ENCODE assay signal across 1 cellular context in the genomic region with DNA sequence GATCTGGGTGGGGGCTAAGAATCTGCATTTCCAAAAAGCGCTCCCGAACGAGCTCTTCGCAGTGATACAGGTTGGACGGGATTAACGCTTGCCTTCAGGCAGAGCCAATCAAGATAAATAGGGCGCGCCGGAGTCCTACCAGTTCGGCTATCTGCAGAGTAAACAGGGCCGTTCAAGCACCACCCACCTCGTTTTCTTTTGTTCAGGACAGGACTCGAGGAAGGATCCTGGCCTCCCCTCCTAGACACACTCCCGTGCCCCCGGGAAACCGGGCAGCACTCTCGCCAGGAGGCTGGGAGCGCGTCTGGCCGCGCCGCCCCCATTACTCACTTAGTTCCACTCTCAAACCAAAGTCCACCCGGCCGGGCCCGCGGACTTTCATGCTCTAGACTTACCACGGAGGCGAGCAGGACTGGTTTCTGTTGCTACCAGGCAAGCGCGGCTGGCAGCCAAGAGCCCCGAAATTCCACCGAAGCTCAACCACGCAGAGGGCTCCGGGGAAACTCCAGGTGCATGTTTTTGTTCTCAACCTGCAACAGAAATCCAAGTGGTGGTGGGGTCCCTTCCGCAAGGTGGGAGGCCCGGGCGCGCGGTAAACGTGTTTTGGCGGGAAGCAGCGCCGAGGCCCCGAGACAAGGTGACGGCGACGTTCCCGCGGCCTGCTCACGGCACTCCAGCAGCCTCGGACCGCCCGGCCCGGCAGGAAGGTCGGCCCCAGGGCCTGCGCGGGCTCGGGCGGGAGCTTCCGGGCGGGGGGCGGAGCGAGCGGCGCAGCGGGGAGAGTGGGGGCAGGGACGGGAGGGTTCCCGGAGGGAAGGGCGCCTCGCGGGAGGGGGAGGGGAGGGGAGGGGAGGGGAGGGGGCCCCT.
TF ChIP-seq lines count a peak whose summit lies in the region.

No MANE protein-coding gene starts in this region.

TF ChIP-seq in HepG2, 621 proteins besides CTCF, POLR2A, EP300 and RAD21 (continued from another document and continues in another):
- TF ChIP-seq, protein P1, sequence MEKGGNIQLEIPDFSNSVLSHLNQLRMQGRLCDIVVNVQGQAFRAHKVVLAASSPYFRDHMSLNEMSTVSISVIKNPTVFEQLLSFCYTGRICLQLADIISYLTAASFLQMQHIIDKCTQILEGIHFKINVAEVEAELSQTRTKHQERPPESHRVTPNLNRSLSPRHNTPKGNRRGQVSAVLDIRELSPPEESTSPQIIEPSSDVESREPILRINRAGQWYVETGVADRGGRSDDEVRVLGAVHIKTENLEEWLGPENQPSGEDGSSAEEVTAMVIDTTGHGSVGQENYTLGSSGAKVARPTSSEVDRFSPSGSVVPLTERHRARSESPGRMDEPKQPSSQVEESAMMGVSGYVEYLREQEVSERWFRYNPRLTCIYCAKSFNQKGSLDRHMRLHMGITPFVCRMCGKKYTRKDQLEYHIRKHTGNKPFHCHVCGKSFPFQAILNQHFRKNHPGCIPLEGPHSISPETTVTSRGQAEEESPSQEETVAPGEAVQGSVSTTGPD (CRISPR knock-in tag; IDR thresholded peaks at IDR 0.05): no peak
- 0 out of 2 replicates have a peak, but pooled peaks have one; percentile 25 for TF ChIP-seq ZNF776 (CRISPR knock-in tag; IDR thresholded peaks at IDR 0.05)
- TF ChIP-seq ZNF441 (CRISPR knock-in tag; IDR thresholded peaks at IDR 0.05; ENCODE audit: borderline replicate concordance): no peak
- TF ChIP-seq, protein P2, sequence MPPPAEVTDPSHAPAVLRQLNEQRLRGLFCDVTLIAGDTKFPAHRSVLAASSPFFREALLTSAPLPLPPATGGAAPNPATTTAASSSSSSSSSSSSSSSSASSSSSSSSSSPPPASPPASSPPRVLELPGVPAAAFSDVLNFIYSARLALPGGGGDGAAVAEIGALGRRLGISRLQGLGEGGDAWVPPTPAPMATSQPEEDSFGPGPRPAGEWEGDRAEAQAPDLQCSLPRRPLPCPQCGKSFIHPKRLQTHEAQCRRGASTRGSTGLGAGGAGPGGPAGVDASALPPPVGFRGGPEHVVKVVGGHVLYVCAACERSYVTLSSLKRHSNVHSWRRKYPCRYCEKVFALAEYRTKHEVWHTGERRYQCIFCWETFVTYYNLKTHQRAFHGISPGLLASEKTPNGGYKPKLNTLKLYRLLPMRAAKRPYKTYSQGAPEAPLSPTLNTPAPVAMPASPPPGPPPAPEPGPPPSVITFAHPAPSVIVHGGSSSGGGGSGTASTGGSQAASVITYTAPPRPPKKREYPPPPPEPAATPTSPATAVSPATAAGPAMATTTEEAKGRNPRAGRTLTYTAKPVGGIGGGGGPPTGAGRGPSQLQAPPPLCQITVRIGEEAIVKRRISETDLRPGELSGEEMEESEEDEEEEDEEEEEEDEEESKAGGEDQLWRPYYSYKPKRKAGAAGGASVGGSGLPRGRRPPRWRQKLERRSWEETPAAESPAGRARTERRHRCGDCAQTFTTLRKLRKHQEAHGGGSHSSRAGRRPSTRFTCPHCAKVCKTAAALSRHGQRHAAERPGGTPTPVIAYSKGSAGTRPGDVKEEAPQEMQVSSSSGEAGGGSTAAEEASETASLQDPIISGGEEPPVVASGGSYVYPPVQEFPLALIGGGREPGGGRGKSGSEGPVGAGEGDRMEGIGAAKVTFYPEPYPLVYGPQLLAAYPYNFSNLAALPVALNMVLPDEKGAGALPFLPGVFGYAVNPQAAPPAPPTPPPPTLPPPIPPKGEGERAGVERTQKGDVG (CRISPR knock-in tag; IDR thresholded peaks at IDR 0.05; ENCODE audit: borderline replicate concordance): no peak
- TF ChIP-seq, protein P3, sequence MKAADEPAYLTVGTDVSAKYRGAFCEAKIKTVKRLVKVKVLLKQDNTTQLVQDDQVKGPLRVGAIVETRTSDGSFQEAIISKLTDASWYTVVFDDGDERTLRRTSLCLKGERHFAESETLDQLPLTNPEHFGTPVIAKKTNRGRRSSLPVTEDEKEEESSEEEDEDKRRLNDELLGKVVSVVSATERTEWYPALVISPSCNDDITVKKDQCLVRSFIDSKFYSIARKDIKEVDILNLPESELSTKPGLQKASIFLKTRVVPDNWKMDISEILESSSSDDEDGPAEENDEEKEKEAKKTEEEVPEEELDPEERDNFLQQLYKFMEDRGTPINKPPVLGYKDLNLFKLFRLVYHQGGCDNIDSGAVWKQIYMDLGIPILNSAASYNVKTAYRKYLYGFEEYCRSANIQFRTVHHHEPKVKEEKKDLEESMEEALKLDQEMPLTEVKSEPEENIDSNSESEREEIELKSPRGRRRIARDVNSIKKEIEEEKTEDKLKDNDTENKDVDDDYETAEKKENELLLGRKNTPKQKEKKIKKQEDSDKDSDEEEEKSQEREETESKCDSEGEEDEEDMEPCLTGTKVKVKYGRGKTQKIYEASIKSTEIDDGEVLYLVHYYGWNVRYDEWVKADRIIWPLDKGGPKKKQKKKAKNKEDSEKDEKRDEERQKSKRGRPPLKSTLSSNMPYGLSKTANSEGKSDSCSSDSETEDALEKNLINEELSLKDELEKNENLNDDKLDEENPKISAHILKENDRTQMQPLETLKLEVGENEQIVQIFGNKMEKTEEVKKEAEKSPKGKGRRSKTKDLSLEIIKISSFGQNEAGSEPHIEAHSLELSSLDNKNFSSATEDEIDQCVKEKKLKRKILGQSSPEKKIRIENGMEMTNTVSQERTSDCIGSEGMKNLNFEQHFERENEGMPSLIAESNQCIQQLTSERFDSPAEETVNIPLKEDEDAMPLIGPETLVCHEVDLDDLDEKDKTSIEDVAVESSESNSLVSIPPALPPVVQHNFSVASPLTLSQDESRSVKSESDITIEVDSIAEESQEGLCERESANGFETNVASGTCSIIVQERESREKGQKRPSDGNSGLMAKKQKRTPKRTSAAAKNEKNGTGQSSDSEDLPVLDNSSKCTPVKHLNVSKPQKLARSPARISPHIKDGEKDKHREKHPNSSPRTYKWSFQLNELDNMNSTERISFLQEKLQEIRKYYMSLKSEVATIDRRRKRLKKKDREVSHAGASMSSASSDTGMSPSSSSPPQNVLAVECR (CRISPR knock-in tag; IDR thresholded peaks at IDR 0.05; ENCODE audit: borderline replicate concordance): peak; percentile 68
- peak; percentile 34; the same call in 1 of the 2 replicates for TF ChIP-seq HNF4G (IDR thresholded peaks at IDR 0.05; ENCODE audit: borderline replicate concordance, low read depth, low read length)
- TF ChIP-seq HNF4G (CRISPR knock-in tag; IDR thresholded peaks at IDR 0.05; ENCODE audit: borderline replicate concordance, low read depth): no peak; the same call in 1 of the 2 replicates
- TF ChIP-seq HOXA9 (CRISPR knock-in tag; IDR thresholded peaks at IDR 0.05; ENCODE audit: borderline replicate concordance): peak; percentile 66; the same call in 1 of the 2 replicates
- TF ChIP-seq DPF2 (CRISPR knock-in tag; IDR thresholded peaks at IDR 0.05; ENCODE audit: borderline replicate concordance, low read depth): no peak
- TF ChIP-seq JARID2 (CRISPR knock-in tag; IDR thresholded peaks at IDR 0.05; ENCODE audit: insufficient replicate concordance): no peak
- TF ChIP-seq ZNF350 (CRISPR knock-in tag; IDR thresholded peaks at IDR 0.05; ENCODE audit: borderline replicate concordance, low read depth): peak; percentile 17; the same call in 1 of the 2 replicates
- TF ChIP-seq ZNF749 (CRISPR knock-in tag; IDR thresholded peaks at IDR 0.05; ENCODE audit: borderline replicate concordance): no peak
- peak; percentile 72; the same call in 1 of the 2 replicates for TF ChIP-seq ETV5 (CRISPR knock-in tag; IDR thresholded peaks at IDR 0.05; ENCODE audit: borderline replicate concordance)
- peak; percentile 64 for TF ChIP-seq CHD2 (IDR thresholded peaks at IDR 0.05; ENCODE audit: low read depth, low read length)
- peak; percentile 81 for TF ChIP-seq MED13 (CRISPR knock-in tag; IDR thresholded peaks at IDR 0.05)
- peak; percentile 59; the same call in 1 of the 2 replicates for TF ChIP-seq RARG (CRISPR knock-in tag; IDR thresholded peaks at IDR 0.05; ENCODE audit: low read depth)
- TF ChIP-seq FOSL1 (CRISPR knock-in tag; IDR thresholded peaks at IDR 0.05; ENCODE audit: borderline replicate concordance): no peak
- TF ChIP-seq, protein P4, sequence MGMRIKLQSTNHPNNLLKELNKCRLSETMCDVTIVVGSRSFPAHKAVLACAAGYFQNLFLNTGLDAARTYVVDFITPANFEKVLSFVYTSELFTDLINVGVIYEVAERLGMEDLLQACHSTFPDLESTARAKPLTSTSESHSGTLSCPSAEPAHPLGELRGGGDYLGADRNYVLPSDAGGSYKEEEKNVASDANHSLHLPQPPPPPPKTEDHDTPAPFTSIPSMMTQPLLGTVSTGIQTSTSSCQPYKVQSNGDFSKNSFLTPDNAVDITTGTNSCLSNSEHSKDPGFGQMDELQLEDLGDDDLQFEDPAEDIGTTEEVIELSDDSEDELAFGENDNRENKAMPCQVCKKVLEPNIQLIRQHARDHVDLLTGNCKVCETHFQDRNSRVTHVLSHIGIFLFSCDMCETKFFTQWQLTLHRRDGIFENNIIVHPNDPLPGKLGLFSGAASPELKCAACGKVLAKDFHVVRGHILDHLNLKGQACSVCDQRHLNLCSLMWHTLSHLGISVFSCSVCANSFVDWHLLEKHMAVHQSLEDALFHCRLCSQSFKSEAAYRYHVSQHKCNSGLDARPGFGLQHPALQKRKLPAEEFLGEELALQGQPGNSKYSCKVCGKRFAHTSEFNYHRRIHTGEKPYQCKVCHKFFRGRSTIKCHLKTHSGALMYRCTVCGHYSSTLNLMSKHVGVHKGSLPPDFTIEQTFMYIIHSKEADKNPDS (CRISPR knock-in tag; IDR thresholded peaks at IDR 0.05): peak; percentile 7; the same call in 1 of the 2 replicates
- TF ChIP-seq ATAD3A (CRISPR knock-in tag; IDR thresholded peaks at IDR 0.05): no peak
- TF ChIP-seq ERF (CRISPR knock-in tag; IDR thresholded peaks at IDR 0.05): no peak
- TF ChIP-seq ZNF839 (CRISPR knock-in tag; IDR thresholded peaks at IDR 0.05; ENCODE audit: borderline replicate concordance): no peak; the same call in 1 of the 2 replicates
- TF ChIP-seq ZNF841 (CRISPR knock-in tag; IDR thresholded peaks at IDR 0.05; ENCODE audit: borderline replicate concordance): peak; percentile 31; the same call in 1 of the 2 replicates
- TF ChIP-seq ZNF367 (CRISPR knock-in tag; IDR thresholded peaks at IDR 0.05; ENCODE audit: borderline replicate concordance): peak; percentile 26; the same call in 1 of the 2 replicates
- no peak for TF ChIP-seq ZNF17 (CRISPR knock-in tag; IDR thresholded peaks at IDR 0.05)
- peak; percentile 30; the same call in 1 of the 2 replicates for TF ChIP-seq NRL (CRISPR knock-in tag; IDR thresholded peaks at IDR 0.05; ENCODE audit: borderline replicate concordance)
- peak; percentile 63; the same call in 1 of the 2 replicates for TF ChIP-seq CENPT (CRISPR knock-in tag; IDR thresholded peaks at IDR 0.05; ENCODE audit: low read depth)
- no peak for TF ChIP-seq MAZ (IDR thresholded peaks at IDR 0.05; ENCODE audit: borderline replicate concordance, low read depth, low read length)
- no peak for TF ChIP-seq MAZ (CRISPR knock-in tag; IDR thresholded peaks at IDR 0.05; ENCODE audit: low read depth)
- TF ChIP-seq FOXJ3 (CRISPR knock-in tag; IDR thresholded peaks at IDR 0.05; ENCODE audit: borderline replicate concordance): no peak
- no peak for TF ChIP-seq KLF12 (CRISPR knock-in tag; IDR thresholded peaks at IDR 0.05; ENCODE audit: borderline replicate concordance)
- 0 out of 2 replicates have a peak, but pooled peaks have one; percentile 44 for TF ChIP-seq GATAD1 (CRISPR knock-in tag; IDR thresholded peaks at IDR 0.05)
- TF ChIP-seq FOXA1 (IDR thresholded peaks at IDR 0.05): no peak
- peak; percentile 70; the same call in 1 of the 2 replicates for TF ChIP-seq FOXA1 (CRISPR knock-in tag; IDR thresholded peaks at IDR 0.05)
- TF ChIP-seq ZC3H13 (CRISPR knock-in tag; IDR thresholded peaks at IDR 0.05): no peak
- no peak; the same call in 1 of the 2 replicates for TF ChIP-seq POGZ (CRISPR knock-in tag; IDR thresholded peaks at IDR 0.05)
- peak; percentile 76; the same call in 1 of the 2 replicates for TF ChIP-seq ZNF234 (CRISPR knock-in tag; conservative IDR thresholded peaks at IDR 0.05)
- TF ChIP-seq, protein P5, sequence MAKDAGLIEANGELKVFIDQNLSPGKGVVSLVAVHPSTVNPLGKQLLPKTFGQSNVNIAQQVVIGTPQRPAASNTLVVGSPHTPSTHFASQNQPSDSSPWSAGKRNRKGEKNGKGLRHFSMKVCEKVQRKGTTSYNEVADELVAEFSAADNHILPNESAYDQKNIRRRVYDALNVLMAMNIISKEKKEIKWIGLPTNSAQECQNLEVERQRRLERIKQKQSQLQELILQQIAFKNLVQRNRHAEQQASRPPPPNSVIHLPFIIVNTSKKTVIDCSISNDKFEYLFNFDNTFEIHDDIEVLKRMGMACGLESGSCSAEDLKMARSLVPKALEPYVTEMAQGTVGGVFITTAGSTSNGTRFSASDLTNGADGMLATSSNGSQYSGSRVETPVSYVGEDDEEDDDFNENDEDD (CRISPR knock-in tag; IDR thresholded peaks at IDR 0.05; ENCODE audit: borderline replicate concordance): peak; percentile 89
- TF ChIP-seq, protein P6, sequence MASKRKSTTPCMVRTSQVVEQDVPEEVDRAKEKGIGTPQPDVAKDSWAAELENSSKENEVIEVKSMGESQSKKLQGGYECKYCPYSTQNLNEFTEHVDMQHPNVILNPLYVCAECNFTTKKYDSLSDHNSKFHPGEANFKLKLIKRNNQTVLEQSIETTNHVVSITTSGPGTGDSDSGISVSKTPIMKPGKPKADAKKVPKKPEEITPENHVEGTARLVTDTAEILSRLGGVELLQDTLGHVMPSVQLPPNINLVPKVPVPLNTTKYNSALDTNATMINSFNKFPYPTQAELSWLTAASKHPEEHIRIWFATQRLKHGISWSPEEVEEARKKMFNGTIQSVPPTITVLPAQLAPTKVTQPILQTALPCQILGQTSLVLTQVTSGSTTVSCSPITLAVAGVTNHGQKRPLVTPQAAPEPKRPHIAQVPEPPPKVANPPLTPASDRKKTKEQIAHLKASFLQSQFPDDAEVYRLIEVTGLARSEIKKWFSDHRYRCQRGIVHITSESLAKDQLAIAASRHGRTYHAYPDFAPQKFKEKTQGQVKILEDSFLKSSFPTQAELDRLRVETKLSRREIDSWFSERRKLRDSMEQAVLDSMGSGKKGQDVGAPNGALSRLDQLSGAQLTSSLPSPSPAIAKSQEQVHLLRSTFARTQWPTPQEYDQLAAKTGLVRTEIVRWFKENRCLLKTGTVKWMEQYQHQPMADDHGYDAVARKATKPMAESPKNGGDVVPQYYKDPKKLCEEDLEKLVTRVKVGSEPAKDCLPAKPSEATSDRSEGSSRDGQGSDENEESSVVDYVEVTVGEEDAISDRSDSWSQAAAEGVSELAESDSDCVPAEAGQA (IDR thresholded peaks at IDR 0.05; ENCODE audit: low read depth): no peak
- TF ChIP-seq, protein P6 (CRISPR knock-in tag; IDR thresholded peaks at IDR 0.05; ENCODE audit: borderline replicate concordance): 0 out of 2 replicates have a peak, but pooled peaks have one; percentile 30
